In genomic region chr16:56610609-56611111, GRCh38 we compare ENCODE assay signal across 8 cellular contexts. TPM values are rescaled to one million over a fixed set of nuclear protein-coding genes. Genes with fewer than 3 reads are reported as not detected.
DNase-seq lines count a peak whose midpoint lies in the region; ATAC-seq and TF ChIP-seq lines count a peak whose summit lies in the region.

No MANE protein-coding gene starts in this region.

- H3K27me3 ChIP-seq in SJCRH30 (no peaks in the 10 kb centered on the region), esophagus (ENCODE audit: control insufficient read depth in 1 of 2, insufficient read depth in 2 of 2, low read length in 2 of 2) (no peaks in the 10 kb centered on the region), gastrocnemius medialis (no peaks in the 10 kb centered on the region), H7 (ENCODE audit: control insufficient read depth, insufficient read depth, low read length) (peaks cover 44% of the 10 kb centered on the region)

- ATAC-seq in gastrocnemius medialis (no peak), esophagus mucosa (no peak), GM18498 (IDR thresholded peaks at IDR 0.05; ENCODE audit: unreplicated experiment) (no peak)

- in situ Hi-C loops in gastrocnemius medialis (cut with MboI; ENCODE audit: low sequenced_read_pairs in 4 of 4), result no loop called here

- no peak for TF ChIP-seq POLR2A in gastrocnemius medialis (IDR thresholded peaks at IDR 0.05)

- H3K9me3 ChIP-seq in SJCRH30 (replicated peaks) (no peaks in the 10 kb centered on the region), esophagus (ENCODE audit: control insufficient read depth in 2 of 2, insufficient read depth in 1 of 2, low read depth in 1 of 2, low read length in 1 of 2) (no peaks in the 10 kb centered on the region), gastrocnemius medialis (no peaks in the 10 kb centered on the region)

- peaks cover 60% of the 10 kb centered on the region for H3K4me1 Mint-ChIP-seq in Calu3 (ENCODE audit: low read depth, unreplicated experiment)

- 20 to 22% methylated on average over 2 of the region's 2 CpGs for WGBS in esophagus, 2 donors

- peak overlapping the region; percentile 49 for H3K27ac Mint-ChIP-seq in Calu3 (ENCODE audit: unreplicated experiment)

- no peaks in the 10 kb centered on the region for H3K27me3 Mint-ChIP-seq in Calu3 (ENCODE audit: unreplicated experiment)

- H3K4me3 Mint-ChIP-seq in Calu3 (ENCODE audit: low read depth, unreplicated experiment), result peak overlapping the region; percentile 80

- TF ChIP-seq CTCF in Calu3 (IDR thresholded peaks at IDR 0.05; ENCODE audit: unreplicated experiment) (no peak), gastrocnemius medialis (IDR thresholded peaks at IDR 0.05 in 4 of 5, conservative IDR thresholded peaks at IDR 0.05 in 1 of 5) (no peak)

- H3K4me3 ChIP-seq in SJCRH30, result no peak overlapping the region
- no peak overlapping the region for H3K4me3 ChIP-seq in esophagus (ENCODE audit: low read depth in 1 of 2, low read length in 2 of 2)
- H3K4me3 ChIP-seq in gastrocnemius medialis, result peak overlapping the region; percentile 60 to 75 (median 70)
- no peak overlapping the region for H3K4me3 ChIP-seq in H7 (ENCODE audit: insufficient read depth, low read depth, low read length)

- H3K36me3 ChIP-seq in SJCRH30, result no peaks in the 10 kb centered on the region
- H3K36me3 ChIP-seq in esophagus (ENCODE audit: control insufficient read depth in 2 of 2, insufficient read depth in 2 of 2, low read length in 1 of 2), result no peaks in the 10 kb centered on the region
- no peaks in the 10 kb centered on the region for H3K36me3 ChIP-seq in gastrocnemius medialis
- H3K36me3 ChIP-seq in H7 (replicated peaks; ENCODE audit: control insufficient read depth, insufficient read depth, low read length), result no peaks in the 10 kb centered on the region

- CTCF ChIA-PET in Calu3 (lab: Charles Lee), result interaction anchor here (0.7 to 1.1 kb wide), 2 partner anchors 10 to 97 kb away, joined by 3 read pairs; no protein-coding TSS in a partner anchor

- H3K27ac ChIP-seq in SJCRH30, result peak overlapping the region; percentile 89
- H3K27ac ChIP-seq in esophagus (ENCODE audit: low read depth in 2 of 2, low read length in 1 of 2), result peak overlapping the region; percentile 79 to 97
- H3K27ac ChIP-seq in gastrocnemius medialis, result peak overlapping the region; percentile 95 to 99 (median 98)

- intact Hi-C loops in Calu3 (cut with micrococcal nuclease; ENCODE audit: unreplicated experiment) (no loop called here), gastrocnemius medialis (cut with DNase I; ENCODE audit: low total_unique reads) (loop anchor here (1.0 kb wide), 1 partner anchor 15 kb away; the partner anchor contains the start of gene MT1E)

- no peak for DNase-seq in Calu3
- DNase-seq in SJCRH30, result peak in 1 of 2 experiments; percentile 17
- no peak for DNase-seq in gastrocnemius medialis
- no peak for DNase-seq in SKM-1 (lab: John Stamatoyannopoulos, UW; ENCODE audit: unreplicated experiment)
- no peak for DNase-seq in H7

- no TSS peak for BruUV-seq in Calu3 (replicated peaks; lab: Mats Ljungman, UMichigan)

- peaks cover 18% of the 10 kb centered on the region for H3K36me3 Mint-ChIP-seq in Calu3 (ENCODE audit: insufficient read depth, unreplicated experiment)

- no peaks in the 10 kb centered on the region for H3K9me3 Mint-ChIP-seq in Calu3 (ENCODE audit: low read depth, unreplicated experiment)

- peaks cover 34% of the 10 kb centered on the region for H3K4me1 ChIP-seq in SJCRH30
- H3K4me1 ChIP-seq in esophagus (ENCODE audit: control insufficient read depth in 2 of 2, insufficient read depth in 2 of 2, low read length in 1 of 2), result peaks cover 0 to 28% of the 10 kb centered on the region in 2 donors
- H3K4me1 ChIP-seq in gastrocnemius medialis, result peaks cover 52 to 61% of the 10 kb centered on the region in 2 donors

RNA-seq across cellular contexts. Expression of gene MT2A, which starts 2.3 kb away (rescaled TPM):
- total RNA-seq in Calu3 (2022) (8.2 and 28.1 TPM in 2 replicates), gastrocnemius medialis (1,000 to 10,000 TPM in 1 of 4 donors, 100 to 1,000 TPM in 3; 250 to 1,131 (median 795) TPM), esophagus mucosa (220 TPM)
- total RNA-seq in SJCRH30 (2014; rRNA removed; shearing (Covaris generic)), result 144 and 163 TPM in 2 replicates
- 100 to 1,000 TPM; 264 to 473 TPM for polyA plus RNA-seq in esophagus
- 31.9 and 36.9 TPM in 2 replicates for total RNA-seq in H7 (2014; rRNA removed; shearing (Covaris generic))

RNA-seq across cellular contexts. Expression of gene MT1E, which starts 14.9 kb away (rescaled TPM):
- total RNA-seq in Calu3 (2022) (not detected in 2 replicates), gastrocnemius medialis (100 to 1,000 TPM in 3 of 4 donors, 10 to 100 TPM in 1; 63.0 to 434 (median 267) TPM), esophagus mucosa (98.8 TPM)
- total RNA-seq in SJCRH30 (2014; rRNA removed; shearing (Covaris generic)), result not detected in 2 replicates
- polyA plus RNA-seq in esophagus, result 100 to 1,000 TPM; 232 to 268 TPM
- total RNA-seq in H7 (2014; rRNA removed; shearing (Covaris generic)), result 22.3 and 35.8 TPM in 2 replicates

RNA-seq across cellular contexts. Expression of gene MT3, which starts 21.3 kb away (rescaled TPM):
- total RNA-seq in Calu3 (2022), result not detected in 2 replicates
- not detected in 2 replicates for total RNA-seq in SJCRH30 (2014; rRNA removed; shearing (Covaris generic))
- polyA plus RNA-seq in esophagus, result under 1 TPM; 0.67 to 0.96 TPM
- not detected for total RNA-seq in gastrocnemius medialis
- not detected for total RNA-seq in esophagus mucosa
- 0.31 TPM in 1 of 2 replicates, not detected in the other for total RNA-seq in H7 (2014; rRNA removed; shearing (Covaris generic))

RNA-seq across cellular contexts. Expression of gene MT1M, which starts 21.8 kb away (rescaled TPM):
- total RNA-seq in Calu3 (2022) (not detected in 2 replicates), gastrocnemius medialis (1 to 10 TPM in 3 of 4 donors, not detected in 1; 5.3 to 10.0 (median 7.3) TPM), esophagus mucosa (2.0 TPM)
- total RNA-seq in SJCRH30 (2014; rRNA removed; shearing (Covaris generic)), result not detected in 2 replicates
- 1 to 10 TPM; 4.0 to 9.1 TPM for polyA plus RNA-seq in esophagus
- total RNA-seq in H7 (2014; rRNA removed; shearing (Covaris generic)), result 0.80 and 0.81 TPM in 2 replicates

RNA-seq across cellular contexts. Expression of gene MT1A, which starts 27.8 kb away (rescaled TPM):
- not detected in 2 replicates for total RNA-seq in Calu3 (2022)
- total RNA-seq in SJCRH30 (2014; rRNA removed; shearing (Covaris generic)), result not detected in 2 replicates
- polyA plus RNA-seq in esophagus, result 10 to 100 TPM in 1 of 2 donors, 1 to 10 TPM in 1; 9.8 to 10.3 TPM
- total RNA-seq in gastrocnemius medialis, result 10 to 100 TPM in 3 of 4 donors, not detected in 1; 17.3 to 34.9 (median 20.2) TPM
- total RNA-seq in esophagus mucosa, result 2.9 TPM
- total RNA-seq in H7 (2014; rRNA removed; shearing (Covaris generic)), result 1.1 TPM in 1 of 2 replicates, not detected in the other

Comparison
In these comparisons a context has a peak if more than half of its experiments do, and no peak if none do; other contexts are left out.
1. H3K4me3 ChIP-seq: peak in gastrocnemius medialis (4 of 4); none in SJCRH30 (single experiment), esophagus (0 of 2) and H7 (single experiment).
2. RNA of gene MT1E, which starts 14.9 kb away (total RNA-seq): 63.0 to 434 TPM in gastrocnemius medialis, 98.8 TPM in esophagus mucosa (single experiment) and 22.3 to 35.8 TPM in H7; not detected in Calu3 and not detected in SJCRH30; every median in the first group is over 10 times any median in the second.
3. Peak in every context shown above with its lines, with median percentiles within 50 percentile points of each other: H3K27ac ChIP-seq.